Comparison of ENCODE assay signal across 27 cellular contexts in the genomic region with DNA sequence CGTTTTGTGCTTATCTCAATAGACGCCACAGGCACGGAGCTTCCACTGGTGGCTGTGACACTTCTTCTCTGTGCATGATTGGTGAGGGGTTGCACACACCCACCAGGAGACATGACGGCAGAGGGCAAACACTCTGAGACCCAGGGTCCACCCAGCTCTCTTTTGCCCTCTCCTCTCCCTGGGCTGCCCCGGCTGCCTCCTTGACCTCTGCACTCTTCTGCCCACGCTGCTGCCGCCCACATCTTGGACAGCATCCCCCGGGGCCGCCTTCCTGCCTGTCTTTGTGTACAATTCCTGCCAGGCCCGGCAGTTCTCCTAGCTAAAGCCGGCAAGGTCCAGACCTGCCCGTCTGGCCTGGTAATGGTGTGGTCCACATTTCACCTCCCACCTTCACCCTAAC. TPM values are rescaled to one million over a fixed set of nuclear protein-coding genes. Genes with fewer than 3 reads are reported as not detected.
A peak's percentile ranks its signal among the peaks of the same experiment; 100 is the strongest.
DNase-seq lines count a peak whose midpoint lies in the region; ATAC-seq, FAIRE-seq and TF ChIP-seq lines count a peak whose summit lies in the region.
"Had no signal": no experiment of that assay in that cellular context is flagged by ENCODE, and none has a peak within 500 bp of the region (broad histone marks: within the 10 kb centered on the region; RNA-seq: fewer than 3 reads in every experiment).

No MANE protein-coding gene starts in this region.

- H3K27ac ChIP-seq in colonic mucosa (no peak overlapping the region), liver (ENCODE audit: low read depth in 1 of 2, low read length in 2 of 2) (peak overlapping the region; percentile 85 to 88), sigmoid colon (no peak overlapping the region), psoas muscle (no peak overlapping the region)
- H3K27ac ChIP-seq: A549, SJSA1 had no signal

- H3K4me1 ChIP-seq in colonic mucosa: peaks cover 3% of the 10 kb centered on the region
- peaks cover 3 to 30% (median 6%) of the 10 kb centered on the region in 4 donors for H3K4me1 ChIP-seq in liver (ENCODE audit: control insufficient read depth in 4 of 4, insufficient read depth in 4 of 4, low read length in 3 of 4)
- peaks cover 0 to 3% (median 0%) of the 10 kb centered on the region in 4 donors for H3K4me1 ChIP-seq in sigmoid colon
- H3K4me1 ChIP-seq in psoas muscle: peaks cover 7% of the 10 kb centered on the region
- H3K4me1 ChIP-seq: A549, Caco-2, SJSA1 had no signal

- TF ChIP-seq EP300 in sigmoid colon (IDR thresholded peaks at IDR 0.05): no peak

- TF ChIP-seq POLR2A in sigmoid colon (IDR thresholded peaks at IDR 0.05): no peak

- TF ChIP-seq CTCF in colonic mucosa (IDR thresholded peaks at IDR 0.05) (no peak), liver (IDR thresholded peaks at IDR 0.05; ENCODE audit: low read depth, low read length, missing input control) (no peak), sigmoid colon (IDR thresholded peaks at IDR 0.05) (no peak), psoas muscle (IDR thresholded peaks at IDR 0.05) (no peak)

- peak; percentile 4 for FAIRE-seq in HTR-8/SVneo (lab: Jason Lieb, UNC)
- FAIRE-seq: A549, GM12892, GM19239, H54 had no signal

- intact Hi-C loops in colonic mucosa (cut with DNase I): no loop called here
- intact Hi-C loops in posterior vena cava (cut with DNase I): no loop called here
- intact Hi-C loops in sigmoid colon (cut with DNase I): no loop called here
- intact Hi-C loops in psoas muscle (cut with DNase I): no loop called here

- no peak for ATAC-seq in psoas muscle
- ATAC-seq: A549, PC-3 had no signal

- DNase-seq in HTR-8/SVneo (ENCODE audit: insufficient read length, low spot score): no peak
- DNase-seq in colonic mucosa: peak; percentile 48
- DNase-seq in posterior vena cava (ENCODE audit: low spot score): peak; percentile 53
- DNase-seq in sigmoid colon: no peak
- DNase-seq in psoas muscle: no peak
- no peak for DNase-seq in T1000 (lab: John Stamatoyannopoulos, UW)
- DNase-seq: C1 segment of cervical spinal cord; Caco-2; CD4-positive, alpha-beta memory T cell; DMS79; EL; GF-D8; NCI-H1048; NCI-H1417; NCI-H1694; NCI-H2029 treated with DMSO at 0.1 percent for 48 hours; NCI-H446 treated with DMSO at 0.1 percent for 48 hours; NCI-H526; NCI-H82; NK-92 treated with Interleukin-12 subunit alpha and Interleukin-12 subunit beta, amount 100 ng/mL, for 24 hours; PC-3 had no signal

- H3K36me3 ChIP-seq in colonic mucosa (no peaks in the 10 kb centered on the region), liver (ENCODE audit: control insufficient read depth in 4 of 4, insufficient read depth in 3 of 4, low read depth in 1 of 4, low read length in 3 of 4) (no peaks in the 10 kb centered on the region), sigmoid colon (no peaks in the 10 kb centered on the region), psoas muscle (ENCODE audit: insufficient read depth in 1 of 2, low read depth in 1 of 2) (no peaks in the 10 kb centered on the region)
- H3K36me3 ChIP-seq: SJSA1 had no signal

- TF ChIP-seq RAD21 in liver (IDR thresholded peaks at IDR 0.05): peak in 1 of 2 donors; percentile 21

- H3K4me3 ChIP-seq in colonic mucosa (no peak overlapping the region), liver (ENCODE audit: low read depth in 1 of 3, low read length in 3 of 3) (no peak overlapping the region), sigmoid colon (no peak overlapping the region), psoas muscle (no peak overlapping the region)
- H3K4me3 ChIP-seq: A549, SJSA1 had no signal

- H3K27me3 ChIP-seq in colonic mucosa (no peaks in the 10 kb centered on the region), liver (ENCODE audit: control insufficient read depth in 4 of 4, insufficient read depth in 4 of 4, low read length in 3 of 4) (no peaks in the 10 kb centered on the region), sigmoid colon (no peaks in the 10 kb centered on the region), psoas muscle (ENCODE audit: insufficient read depth in 3 of 3, low read length in 2 of 3) (no peaks in the 10 kb centered on the region)
- H3K27me3 ChIP-seq: SJSA1 had no signal

- WGBS in liver: 32% methylated on average over 12 of the region's 12 CpGs
- 18 to 64% methylated on average over 12 of the region's 12 CpGs for WGBS in sigmoid colon, 2 donors
- WGBS in psoas muscle, 3 donors: 57 to 62% (median 59%) methylated on average over 12 of the region's 12 CpGs

- H3K9me3 ChIP-seq in colonic mucosa: no peaks in the 10 kb centered on the region
- H3K9me3 ChIP-seq in liver (ENCODE audit: control insufficient read depth in 4 of 4, low read length in 3 of 4): no peaks in the 10 kb centered on the region
- H3K9me3 ChIP-seq in sigmoid colon: no peaks in the 10 kb centered on the region
- no peaks in the 10 kb centered on the region for H3K9me3 ChIP-seq in psoas muscle
- H3K9me3 ChIP-seq: A549, Caco-2, SJSA1 had no signal

- H3K9ac ChIP-seq in colonic mucosa (ENCODE audit: low read depth in 2 of 2, low read length in 2 of 2) (no peak overlapping the region), liver (ENCODE audit: low read depth in 1 of 2, low read length in 2 of 2) (peak overlapping the region in 1 of 2 donors; percentile 81)

TF ChIP-seq in liver, 16 proteins besides CTCF, POLR2A, EP300 and RAD21:
- peak; percentile 35 to 82 for TF ChIP-seq HNF4A (conservative IDR thresholded peaks at IDR 0.05)
- peak; percentile 11 to 86 for TF ChIP-seq RXRA (IDR thresholded peaks at IDR 0.05)
- peak in 1 of 2 donors; percentile 22 for TF ChIP-seq JUND (IDR thresholded peaks at IDR 0.05)
- TF ChIP-seq GABPA (IDR thresholded peaks at IDR 0.05 in 1 of 2, conservative IDR thresholded peaks at IDR 0.05 in 1 of 2): no peak
- peak; percentile 22 for TF ChIP-seq SP1 (IDR thresholded peaks at IDR 0.05)
- no peak for TF ChIP-seq NR2F2 (IDR thresholded peaks at IDR 0.05)
- peak; percentile 57 for TF ChIP-seq REST (IDR thresholded peaks at IDR 0.05)
- peak; percentile 44 for TF ChIP-seq FOXA2 (IDR thresholded peaks at IDR 0.05)
- peak; percentile 50 for TF ChIP-seq MAX (IDR thresholded peaks at IDR 0.05)
- TF ChIP-seq TAF1 (conservative IDR thresholded peaks at IDR 0.05): no peak
- no peak for TF ChIP-seq FOXA1 (IDR thresholded peaks at IDR 0.05)
- TF ChIP-seq ZBTB33 (IDR thresholded peaks at IDR 0.05): peak; percentile 16
- peak; percentile 24 for TF ChIP-seq YY1 (IDR thresholded peaks at IDR 0.05)
- no peak for TF ChIP-seq HNF4G (IDR thresholded peaks at IDR 0.05)
- no peak for TF ChIP-seq ATF3 (IDR thresholded peaks at IDR 0.05)
- peak; percentile 72 to 97 for TF ChIP-seq EGR1 (IDR thresholded peaks at IDR 0.05; ENCODE audit: low read depth in 2 of 2)
TF ChIP-seq in liver: peak in this region for 10.

RNA-seq across cellular contexts. Expression of gene DPF3, which starts 44.7 kb away (rescaled TPM):
- 10 to 100 TPM in 1 of 2 donors, 1 to 10 TPM in 1; 6.7 to 14.0 TPM for total RNA-seq in colonic mucosa
- 10 to 100 TPM in 1 of 2 donors, 1 to 10 TPM in 1; 3.2 to 23.2 TPM for total RNA-seq in liver
- polyA plus RNA-seq in liver: 1 to 10 TPM; 1.1 to 1.8 TPM
- total RNA-seq in posterior vena cava: under 1 TPM; 0.19 to 0.93 TPM
- 1 to 10 TPM in 3 of 4 donors, under 1 TPM in 1; 0.28 to 2.9 (median 2.0) TPM for total RNA-seq in sigmoid colon
- 1 to 10 TPM; 1.6 to 4.5 (median 4.2) TPM for polyA plus RNA-seq in sigmoid colon
- total RNA-seq in psoas muscle: 10 to 100 TPM; 19.4 to 25.3 (median 23.1) TPM
- 10 to 100 TPM in 2 of 3 donors, 1 to 10 TPM in 1; 2.3 to 14.9 (median 10.2) TPM for polyA plus RNA-seq in psoas muscle
- total RNA-seq: Caco-2 had no signal

Comparison
In these comparisons a context has a peak if more than half of its experiments do, and no peak if none do; other contexts are left out.
1. DNase-seq: peak in colonic mucosa (single experiment) and posterior vena cava (single experiment); none in HTR-8/SVneo (single experiment), sigmoid colon (single experiment), psoas muscle (0 of 2) and T1000 (single experiment).
2. H3K27ac ChIP-seq: peak in liver (2 of 2); none in colonic mucosa (single experiment), sigmoid colon (0 of 4) and psoas muscle (single experiment).